In the genomic region with DNA sequence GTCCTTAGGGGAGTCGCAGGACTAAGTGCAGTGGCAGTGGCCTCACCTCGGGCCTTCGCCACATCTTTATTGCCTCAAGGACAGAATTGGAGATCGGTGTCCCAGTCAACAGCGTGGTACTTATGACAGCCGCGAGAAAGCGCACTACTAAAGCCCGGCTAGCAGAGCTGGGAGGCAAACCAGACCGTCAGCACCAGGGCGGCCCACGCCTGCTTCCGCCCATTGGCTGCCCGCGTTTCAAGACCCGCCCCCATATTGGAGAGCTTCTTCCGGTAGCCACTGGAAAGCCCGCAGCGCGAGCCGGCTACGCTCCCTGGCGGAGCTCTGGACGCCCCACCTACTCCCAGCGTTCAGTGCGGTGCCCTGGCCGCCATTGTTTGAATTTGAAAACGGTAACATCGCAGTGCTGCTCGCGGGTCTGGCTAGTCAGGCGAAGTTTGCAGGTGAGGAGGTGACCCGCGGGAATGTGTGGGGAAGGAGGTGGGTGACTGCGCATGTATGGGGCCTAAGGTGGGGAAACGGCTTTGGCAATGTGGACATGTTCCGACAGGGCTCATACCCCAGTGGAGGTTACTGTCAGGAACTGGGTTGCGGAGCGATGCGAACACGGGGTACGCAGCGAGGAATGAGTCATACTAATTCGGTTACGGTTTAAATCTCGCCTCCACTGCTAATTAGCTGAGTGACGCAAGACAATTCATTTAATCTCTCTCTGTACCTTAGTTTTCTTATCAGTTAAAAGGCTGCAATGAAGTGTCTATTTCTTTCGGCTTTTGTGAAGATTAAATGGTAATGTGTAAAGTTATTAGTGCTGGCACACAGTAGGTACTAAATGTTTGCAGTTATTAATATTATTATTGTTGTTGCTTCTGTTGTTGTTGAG, we compare ENCODE assay signal across 1 cellular context.
TF ChIP-seq lines count a peak whose summit lies in the region.

TSS of gene KIF20B (plus strand) at position 353 of the 883 bp plus-strand sequence. CDS start 3,705 bp downstream, outside the sequence.

TF ChIP-seq in HepG2, 621 proteins besides CTCF, POLR2A, EP300 and RAD21 (continued from another document and continues in another):
- TF ChIP-seq ZNF646 (CRISPR knock-in tag; IDR thresholded peaks at IDR 0.05) (no peak), ZNF430 (CRISPR knock-in tag; IDR thresholded peaks at IDR 0.05) (peak; percentile 50; the same call in 1 of the 2 replicates), THYN1 (CRISPR knock-in tag; IDR thresholded peaks at IDR 0.05; ENCODE audit: borderline replicate concordance, low read depth) (0 out of 2 replicates have a peak, but pooled peaks have one; percentile 52), ZNF557 (CRISPR knock-in tag; IDR thresholded peaks at IDR 0.05) (no peak), GTF3A (CRISPR knock-in tag; conservative IDR thresholded peaks at IDR 0.05) (no peak), PPARG (CRISPR knock-in tag; conservative IDR thresholded peaks at IDR 0.05) (no peak), ZFY (CRISPR knock-in tag; IDR thresholded peaks at IDR 0.05) (peak; percentile 71), TOPORS (CRISPR knock-in tag; IDR thresholded peaks at IDR 0.05) (peak; percentile 97), ZBTB39 (CRISPR knock-in tag; IDR thresholded peaks at IDR 0.05) (no peak), XRCC5 (optimal IDR thresholded peaks at IDR 0.05; ENCODE audit: low read length) (peak; percentile 83), ZNF564 (CRISPR knock-in tag; IDR thresholded peaks at IDR 0.05) (no peak), ZNF674 (CRISPR knock-in tag; IDR thresholded peaks at IDR 0.05; ENCODE audit: low read depth) (no peak), ZNF317 (CRISPR knock-in tag; IDR thresholded peaks at IDR 0.05) (peak; percentile 60; the same call in 1 of the 2 replicates), ZNF562 (CRISPR knock-in tag; IDR thresholded peaks at IDR 0.05; ENCODE audit: borderline replicate concordance) (peak; percentile 81; the same call in 1 of the 2 replicates), ARHGAP35 (CRISPR knock-in tag; IDR thresholded peaks at IDR 0.05; ENCODE audit: borderline replicate concordance) (0 out of 2 replicates have a peak, but pooled peaks have one; percentile 23), CERS6 (CRISPR knock-in tag; IDR thresholded peaks at IDR 0.05) (no peak), TEF (CRISPR knock-in tag; IDR thresholded peaks at IDR 0.05) (no peak), ZNF747 (CRISPR knock-in tag; IDR thresholded peaks at IDR 0.05; ENCODE audit: borderline replicate concordance) (no peak; the same call in 1 of the 2 replicates), ZNF552 (CRISPR knock-in tag; IDR thresholded peaks at IDR 0.05; ENCODE audit: borderline replicate concordance) (no peak), ZNF550 (CRISPR knock-in tag; IDR thresholded peaks at IDR 0.05; ENCODE audit: borderline replicate concordance) (no peak), ATF3 (CRISPR knock-in tag; IDR thresholded peaks at IDR 0.05) (0 out of 2 replicates have a peak, but pooled peaks have one; percentile 40), BCL6 (CRISPR knock-in tag; IDR thresholded peaks at IDR 0.05) (peak; percentile 28; the same call in 1 of the 2 replicates), HOXA3 (CRISPR knock-in tag; IDR thresholded peaks at IDR 0.05) (peak; percentile 95), ZKSCAN8 (CRISPR knock-in tag; IDR thresholded peaks at IDR 0.05; ENCODE audit: borderline replicate concordance) (no peak)
- TF ChIP-seq, protein P1, sequence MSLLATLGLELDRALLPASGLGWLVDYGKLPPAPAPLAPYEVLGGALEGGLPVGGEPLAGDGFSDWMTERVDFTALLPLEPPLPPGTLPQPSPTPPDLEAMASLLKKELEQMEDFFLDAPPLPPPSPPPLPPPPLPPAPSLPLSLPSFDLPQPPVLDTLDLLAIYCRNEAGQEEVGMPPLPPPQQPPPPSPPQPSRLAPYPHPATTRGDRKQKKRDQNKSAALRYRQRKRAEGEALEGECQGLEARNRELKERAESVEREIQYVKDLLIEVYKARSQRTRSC (CRISPR knock-in tag; IDR thresholded peaks at IDR 0.05; ENCODE audit: low read depth): no peak
- TF ChIP-seq, protein P2, sequence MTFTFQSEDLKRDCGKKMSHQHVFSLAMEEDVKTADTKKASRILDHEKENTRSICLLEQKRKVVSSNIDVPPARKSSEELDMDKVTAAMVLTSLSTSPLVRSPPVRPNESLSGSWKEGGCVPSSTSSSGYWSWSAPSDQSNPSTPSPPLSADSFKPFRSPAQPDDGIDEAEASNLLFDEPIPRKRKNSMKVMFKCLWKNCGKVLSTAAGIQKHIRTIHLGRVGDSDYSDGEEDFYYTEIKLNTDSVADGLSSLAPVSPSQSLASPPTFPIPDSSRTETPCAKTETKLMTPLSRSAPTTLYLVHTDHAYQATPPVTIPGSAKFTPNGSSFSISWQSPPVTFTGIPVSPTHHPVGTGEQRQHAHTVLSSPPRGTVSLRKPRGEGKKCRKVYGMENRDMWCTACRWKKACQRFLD (CRISPR knock-in tag; IDR thresholded peaks at IDR 0.05; ENCODE audit: borderline replicate concordance): peak; percentile 40; the same call in 1 of the 2 replicates
- TF ChIP-seq, protein P3, sequence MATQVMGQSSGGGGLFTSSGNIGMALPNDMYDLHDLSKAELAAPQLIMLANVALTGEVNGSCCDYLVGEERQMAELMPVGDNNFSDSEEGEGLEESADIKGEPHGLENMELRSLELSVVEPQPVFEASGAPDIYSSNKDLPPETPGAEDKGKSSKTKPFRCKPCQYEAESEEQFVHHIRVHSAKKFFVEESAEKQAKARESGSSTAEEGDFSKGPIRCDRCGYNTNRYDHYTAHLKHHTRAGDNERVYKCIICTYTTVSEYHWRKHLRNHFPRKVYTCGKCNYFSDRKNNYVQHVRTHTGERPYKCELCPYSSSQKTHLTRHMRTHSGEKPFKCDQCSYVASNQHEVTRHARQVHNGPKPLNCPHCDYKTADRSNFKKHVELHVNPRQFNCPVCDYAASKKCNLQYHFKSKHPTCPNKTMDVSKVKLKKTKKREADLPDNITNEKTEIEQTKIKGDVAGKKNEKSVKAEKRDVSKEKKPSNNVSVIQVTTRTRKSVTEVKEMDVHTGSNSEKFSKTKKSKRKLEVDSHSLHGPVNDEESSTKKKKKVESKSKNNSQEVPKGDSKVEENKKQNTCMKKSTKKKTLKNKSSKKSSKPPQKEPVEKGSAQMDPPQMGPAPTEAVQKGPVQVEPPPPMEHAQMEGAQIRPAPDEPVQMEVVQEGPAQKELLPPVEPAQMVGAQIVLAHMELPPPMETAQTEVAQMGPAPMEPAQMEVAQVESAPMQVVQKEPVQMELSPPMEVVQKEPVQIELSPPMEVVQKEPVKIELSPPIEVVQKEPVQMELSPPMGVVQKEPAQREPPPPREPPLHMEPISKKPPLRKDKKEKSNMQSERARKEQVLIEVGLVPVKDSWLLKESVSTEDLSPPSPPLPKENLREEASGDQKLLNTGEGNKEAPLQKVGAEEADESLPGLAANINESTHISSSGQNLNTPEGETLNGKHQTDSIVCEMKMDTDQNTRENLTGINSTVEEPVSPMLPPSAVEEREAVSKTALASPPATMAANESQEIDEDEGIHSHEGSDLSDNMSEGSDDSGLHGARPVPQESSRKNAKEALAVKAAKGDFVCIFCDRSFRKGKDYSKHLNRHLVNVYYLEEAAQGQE (IDR thresholded peaks at IDR 0.05; ENCODE audit: borderline replicate concordance in 1 of 2, low read depth in 1 of 2, low read length in 2 of 2): no peak
- TF ChIP-seq, protein P4, sequence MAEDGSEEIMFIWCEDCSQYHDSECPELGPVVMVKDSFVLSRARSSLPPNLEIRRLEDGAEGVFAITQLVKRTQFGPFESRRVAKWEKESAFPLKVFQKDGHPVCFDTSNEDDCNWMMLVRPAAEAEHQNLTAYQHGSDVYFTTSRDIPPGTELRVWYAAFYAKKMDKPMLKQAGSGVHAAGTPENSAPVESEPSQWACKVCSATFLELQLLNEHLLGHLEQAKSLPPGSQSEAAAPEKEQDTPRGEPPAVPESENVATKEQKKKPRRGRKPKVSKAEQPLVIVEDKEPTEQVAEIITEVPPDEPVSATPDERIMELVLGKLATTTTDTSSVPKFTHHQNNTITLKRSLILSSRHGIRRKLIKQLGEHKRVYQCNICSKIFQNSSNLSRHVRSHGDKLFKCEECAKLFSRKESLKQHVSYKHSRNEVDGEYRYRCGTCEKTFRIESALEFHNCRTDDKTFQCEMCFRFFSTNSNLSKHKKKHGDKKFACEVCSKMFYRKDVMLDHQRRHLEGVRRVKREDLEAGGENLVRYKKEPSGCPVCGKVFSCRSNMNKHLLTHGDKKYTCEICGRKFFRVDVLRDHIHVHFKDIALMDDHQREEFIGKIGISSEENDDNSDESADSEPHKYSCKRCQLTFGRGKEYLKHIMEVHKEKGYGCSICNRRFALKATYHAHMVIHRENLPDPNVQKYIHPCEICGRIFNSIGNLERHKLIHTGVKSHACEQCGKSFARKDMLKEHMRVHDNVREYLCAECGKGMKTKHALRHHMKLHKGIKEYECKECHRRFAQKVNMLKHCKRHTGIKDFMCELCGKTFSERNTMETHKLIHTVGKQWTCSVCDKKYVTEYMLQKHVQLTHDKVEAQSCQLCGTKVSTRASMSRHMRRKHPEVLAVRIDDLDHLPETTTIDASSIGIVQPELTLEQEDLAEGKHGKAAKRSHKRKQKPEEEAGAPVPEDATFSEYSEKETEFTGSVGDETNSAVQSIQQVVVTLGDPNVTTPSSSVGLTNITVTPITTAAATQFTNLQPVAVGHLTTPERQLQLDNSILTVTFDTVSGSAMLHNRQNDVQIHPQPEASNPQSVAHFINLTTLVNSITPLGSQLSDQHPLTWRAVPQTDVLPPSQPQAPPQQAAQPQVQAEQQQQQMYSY (CRISPR knock-in tag; IDR thresholded peaks at IDR 0.05): peak; percentile 87
